Comparison of ENCODE assay signal across 8 cellular contexts in the genomic region with DNA sequence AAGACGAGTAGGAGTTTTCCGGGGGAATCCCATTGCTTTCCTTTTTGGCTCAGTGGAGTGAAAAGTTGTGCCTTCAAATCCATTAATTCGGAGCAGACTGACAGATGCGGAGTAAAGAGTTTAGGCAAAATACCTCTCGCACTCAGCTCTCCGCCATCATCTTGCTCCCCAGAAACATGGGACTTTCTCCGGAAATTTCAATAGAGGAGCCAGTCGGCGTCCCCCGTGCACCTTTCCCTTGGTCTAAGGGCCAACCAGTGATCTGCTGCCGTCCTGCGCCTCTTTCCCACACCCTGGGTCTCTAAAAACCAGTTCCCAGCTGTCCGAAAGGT. TPM values are rescaled to one million over a fixed set of nuclear protein-coding genes. Genes with fewer than 3 reads are reported as not detected.
DNase-seq lines count a peak whose midpoint lies in the region; ATAC-seq and TF ChIP-seq lines count a peak whose summit lies in the region.

No MANE protein-coding gene starts in this region.

- peak in 1 of 6 experiments; percentile 24 for TF ChIP-seq CTCF in adrenal gland (IDR thresholded peaks at IDR 0.05)

- no peaks in the 10 kb centered on the region for H3K27me3 Mint-ChIP-seq in IgD-negative memory B cell
- H3K27me3 Mint-ChIP-seq in immature natural killer cell (ENCODE audit: low read depth in 3 of 3) = peaks cover 0 to 13% (median 4%) of the 10 kb centered on the region in 3 donors

- H3K4me3 ChIP-seq in adrenal gland (peak overlapping the region; percentile 70 to 94 (median 76)), stomach smooth muscle (ENCODE audit: low read length in 2 of 2) (peak overlapping the region; percentile 90 to 98)

- peak overlapping the region; percentile 85 to 95 for H3K9ac ChIP-seq in stomach smooth muscle (ENCODE audit: low read length in 2 of 2)

- H3K27me3 ChIP-seq in adrenal gland = no peaks in the 10 kb centered on the region
- no peaks in the 10 kb centered on the region for H3K27me3 ChIP-seq in stomach smooth muscle (ENCODE audit: control insufficient read depth in 1 of 2, insufficient read depth in 2 of 2, low read length in 2 of 2)

- H3K9me3 ChIP-seq in adrenal gland (replicated peaks in 1 of 3) (no peaks in the 10 kb centered on the region), stomach smooth muscle (ENCODE audit: control insufficient read depth in 2 of 2, low read length in 2 of 2) (no peaks in the 10 kb centered on the region)

- H3K27ac Mint-ChIP-seq in IgD-negative memory B cell (peak overlapping the region; percentile 87 to 93 (median 92)), immature natural killer cell (peak overlapping the region; percentile 89 to 97 (median 95))

- H3K36me3 ChIP-seq in adrenal gland (replicated peaks in 1 of 2) = peaks cover 0 to 8% of the 10 kb centered on the region in 2 donors
- peaks cover 7 to 8% of the 10 kb centered on the region in 2 donors for H3K36me3 ChIP-seq in stomach smooth muscle (ENCODE audit: control insufficient read depth in 2 of 2, insufficient read depth in 2 of 2, low read length in 2 of 2)

- H3K4me1 Mint-ChIP-seq in IgD-negative memory B cell = peaks cover 29 to 42% (median 32%) of the 10 kb centered on the region in 3 donors
- H3K4me1 Mint-ChIP-seq in immature natural killer cell = peaks cover 49 to 73% of the 10 kb centered on the region in 2 donors

- peak; percentile 51 for ATAC-seq in GM21717 (IDR thresholded peaks at IDR 0.05; ENCODE audit: unreplicated experiment)

- no peaks in the 10 kb centered on the region for H3K9me3 Mint-ChIP-seq in IgD-negative memory B cell
- no peaks in the 10 kb centered on the region for H3K9me3 Mint-ChIP-seq in immature natural killer cell

- H3K4me1 ChIP-seq in adrenal gland (replicated peaks in 1 of 2) (peaks cover 23 to 45% of the 10 kb centered on the region in 2 donors), stomach smooth muscle (ENCODE audit: control insufficient read depth, insufficient read depth, low read length) (peaks cover 26% of the 10 kb centered on the region)

- no peak for TF ChIP-seq POLR2A in adrenal gland (IDR thresholded peaks at IDR 0.05)

- H3K36me3 Mint-ChIP-seq in IgD-negative memory B cell (no peaks in the 10 kb centered on the region), immature natural killer cell (peaks cover 0 to 8% (median 3%) of the 10 kb centered on the region in 3 donors)

- H3K4me3 Mint-ChIP-seq in IgD-negative memory B cell = peak overlapping the region; percentile 97 to 100 (median 98)
- peak overlapping the region; percentile 98 to 99 (median 99) for H3K4me3 Mint-ChIP-seq in immature natural killer cell

- 0 to 1% (median 0%) methylated on average over 10 to 13 of the region's 13 CpGs for WGBS in adrenal gland, 4 donors

- H3K27ac ChIP-seq in adrenal gland (peak overlapping the region; percentile 55 to 97 (median 89)), stomach smooth muscle (ENCODE audit: low read length) (peak overlapping the region; percentile 79)

- DNase-seq in NCI-H1092 treated with DMSO at 0.1 percent for 48 hours (lab: John Stamatoyannopoulos, UW) (peak; percentile 56), NCI-H1092 (lab: John Stamatoyannopoulos, UW) (no peak), adrenal gland (no peak), immature natural killer cell (no peak), OCI-M2 (lab: John Stamatoyannopoulos, UW; ENCODE audit: unreplicated experiment) (no peak)

- intact Hi-C loops in adrenal gland (cut with DNase I) = no loop called here

RNA-seq across cellular contexts. Expression of a gene that starts 0.3 kb away (rescaled TPM):
- 3.9 TPM for polyA plus RNA-seq in IgD-negative memory B cell
- total RNA-seq in adrenal gland = 10 to 100 TPM in 3 of 8 donors, 1 to 10 TPM in 5; 4.6 to 15.2 (median 6.8) TPM
- 10 to 100 TPM in 1 of 3 donors, 1 to 10 TPM in 2; 6.5 to 10.2 (median 8.7) TPM for polyA plus RNA-seq in adrenal gland
- polyA plus RNA-seq in immature natural killer cell = 1 to 10 TPM; 1.3 to 4.3 (median 2.5) TPM

RNA-seq across cellular contexts. Expression of a gene that starts 0.4 kb away (rescaled TPM):
- 18.0 TPM for polyA plus RNA-seq in IgD-negative memory B cell
- 10 to 100 TPM; 22.7 to 55.4 (median 30.7) TPM for total RNA-seq in adrenal gland
- 10 to 100 TPM in 1 of 3 donors, 1 to 10 TPM in 2; 6.6 to 23.5 (median 6.8) TPM for polyA plus RNA-seq in adrenal gland
- 10 to 100 TPM in 2 of 3 donors, 1 to 10 TPM in 1; 9.1 to 20.5 (median 12.6) TPM for polyA plus RNA-seq in immature natural killer cell

RNA-seq across cellular contexts. Expression of a gene that starts 43.9 kb away (rescaled TPM):
- polyA plus RNA-seq in IgD-negative memory B cell (13.6 TPM), adrenal gland (10 to 100 TPM in 1 of 3 donors, 1 to 10 TPM in 2; 7.8 to 26.8 (median 7.8) TPM), immature natural killer cell (1 to 10 TPM; 3.8 to 7.6 (median 4.8) TPM)
- 10 to 100 TPM; 13.6 to 26.6 (median 20.0) TPM for total RNA-seq in adrenal gland
